8 cellular contexts compared by ENCODE assay signal in genomic region chr17:37609170-37610040, GRCh38. TPM values are rescaled to one million over a fixed set of nuclear protein-coding genes. Genes with fewer than 3 reads are reported as not detected.
DNase-seq lines count a peak whose midpoint lies in the region; ATAC-seq and TF ChIP-seq lines count a peak whose summit lies in the region.

Gene SYNRG, minus strand, starts transcription at chr17:37609418. Its CDS starts 63 bp downstream, at chr17:37609355.

- POLR2A ChIA-PET in activated CD4-positive, alpha-beta T cell treated with anti-CD3 and anti-CD28 coated beads, Interleukin-2, amount 10 ng/mL, durations not matched to agents 7 days and 5 days (lab: Charles Lee), result interaction anchor here (0.6 kb wide), 2 partner anchors 9 to 27 kb away, joined by 5 to 8 read pairs; no protein-coding TSS in a partner anchor

- H3K9me3 Mint-ChIP-seq in activated CD4-positive, alpha-beta T cell treated with anti-CD3 and anti-CD28 coated beads, Interleukin-2, amount 10 ng/mL, durations not matched to agents 7 days and 5 days, result no peaks in the 10 kb centered on the region

- peak within 1 kb of the TSS; percentile 74 for H3K4me3 Mint-ChIP-seq in activated CD4-positive, alpha-beta T cell treated with anti-CD3 and anti-CD28 coated beads, Interleukin-2, amount 10 ng/mL, durations not matched to agents 7 days and 5 days

- H3K4me1 ChIP-seq in BLaER1 treated with 17β-estradiol and CSF1 and Interleukin-3, amounts not matched to agents 10 nM and 100 nM, result peaks cover 28 to 43% (median 33%) of the 10 kb centered on the region in 10 experiments
- peaks cover 12 to 50% of the 10 kb centered on the region in 2 donors for H3K4me1 ChIP-seq in left lung

- peak within 1 kb of the TSS; percentile 76 to 98 (median 90) for H3K4me3 ChIP-seq in BLaER1 treated with 17β-estradiol and CSF1 and Interleukin-3, amounts not matched to agents 10 nM and 100 nM
- peak within 1 kb of the TSS; percentile 83 to 89 for H3K4me3 ChIP-seq in left lung

- peaks cover 39% of the 10 kb centered on the region for H3K4me1 Mint-ChIP-seq in activated CD4-positive, alpha-beta T cell treated with anti-CD3 and anti-CD28 coated beads, Interleukin-2, amount 10 ng/mL, durations not matched to agents 7 days and 5 days

- ATAC-seq in GM19328 (IDR thresholded peaks at IDR 0.05; ENCODE audit: unreplicated experiment) (peak; percentile 82), HG03520 (IDR thresholded peaks at IDR 0.05; ENCODE audit: unreplicated experiment) (peak; percentile 76), left lung (peak; percentile 99)

- peak within 1 kb of the TSS; percentile 91 to 99 (median 96) for H3K27ac ChIP-seq in BLaER1 treated with 17β-estradiol and CSF1 and Interleukin-3, amounts not matched to agents 10 nM and 100 nM
- peak within 1 kb of the TSS; percentile 88 to 94 for H3K27ac ChIP-seq in left lung

- CTCF ChIA-PET in activated CD4-positive, alpha-beta T cell treated with anti-CD3 and anti-CD28 coated beads, Interleukin-2, amount 10 ng/mL, durations not matched to agents 7 days and 5 days (lab: Charles Lee), result interaction anchor here (0.6 to 3.1 kb wide), 10 partner anchors 9 to 854 kb away, joined by 3 to 15 read pairs (median 4); no protein-coding TSS in a partner anchor

- peaks cover 0 to 34% (median 0%) of the 10 kb centered on the region in 11 experiments; a peak in 7 of 22 replicates for H4K20me1 ChIP-seq in BLaER1 treated with 17β-estradiol and CSF1 and Interleukin-3, amounts not matched to agents 10 nM and 100 nM

- no peaks in the 10 kb centered on the region for H3K27me3 ChIP-seq in BLaER1 treated with 17β-estradiol and CSF1 and Interleukin-3, amounts not matched to agents 10 nM and 100 nM
- H3K27me3 ChIP-seq in left lung, result no peaks in the 10 kb centered on the region

- H3K27me3 Mint-ChIP-seq in activated CD4-positive, alpha-beta T cell treated with anti-CD3 and anti-CD28 coated beads, Interleukin-2, amount 10 ng/mL, durations not matched to agents 7 days and 5 days, result no peaks in the 10 kb centered on the region

- peaks cover 32% of the 10 kb centered on the region for H3K36me3 Mint-ChIP-seq in activated CD4-positive, alpha-beta T cell treated with anti-CD3 and anti-CD28 coated beads, Interleukin-2, amount 10 ng/mL, durations not matched to agents 7 days and 5 days (ENCODE audit: low read depth)

- H3K9ac ChIP-seq in BLaER1 treated with 17β-estradiol and CSF1 and Interleukin-3, amounts not matched to agents 10 nM and 100 nM, result peak within 1 kb of the TSS; percentile 93 to 98 (median 96)

- TF ChIP-seq CTCF in left lung (IDR thresholded peaks at IDR 0.05), result peak; percentile 20 to 48

- H3K27ac Mint-ChIP-seq in activated CD4-positive, alpha-beta T cell treated with anti-CD3 and anti-CD28 coated beads, Interleukin-2, amount 10 ng/mL, durations not matched to agents 7 days and 5 days, result peak within 1 kb of the TSS; percentile 88

- peak; percentile 90 for DNase-seq in NCI-H526 treated with DMSO at 0.1 percent for 48 hours (lab: John Stamatoyannopoulos, UW)
- peak; percentile 93 for DNase-seq in activated CD4-positive, alpha-beta T cell treated with anti-CD3 and anti-CD28 coated beads, Interleukin-2, amount 10 ng/mL, durations not matched to agents 7 days and 5 days
- DNase-seq in dedifferentiated amniotic fluid mesenchymal stem cell (ENCODE audit: extremely low spot score), result peak; percentile 88
- DNase-seq in left lung, result peak; percentile 96 to 98
- DNase-seq in stimulated activated CD4-positive, alpha-beta T cell treated with anti-CD3 and anti-CD28 coated beads, Interleukin-2, amount 100 ng/mL, for 48 hours, result peak; percentile 87 to 89

- peak within 1 kb of the TSS; percentile 82 to 100 (median 92) for H3K4me2 ChIP-seq in BLaER1 treated with 17β-estradiol and CSF1 and Interleukin-3, amounts not matched to agents 10 nM and 100 nM

- peaks cover 0 to 10% (median 6%) of the 10 kb centered on the region in 11 experiments; a peak in 17 of 22 replicates for H3K9me3 ChIP-seq in BLaER1 treated with 17β-estradiol and CSF1 and Interleukin-3, amounts not matched to agents 10 nM and 100 nM (replicated peaks in 1 of 11)
- no peaks in the 10 kb centered on the region for H3K9me3 ChIP-seq in left lung

- intact Hi-C loops in left lung (cut with DNase I), result no loop called here

- peaks cover 32 to 45% (median 39%) of the 10 kb centered on the region in 11 experiments for H3K36me3 ChIP-seq in BLaER1 treated with 17β-estradiol and CSF1 and Interleukin-3, amounts not matched to agents 10 nM and 100 nM
- H3K36me3 ChIP-seq in left lung, result peaks cover 0 to 23% of the 10 kb centered on the region in 2 donors

RNA-seq across cellular contexts. Expression of gene SYNRG, which starts in this region (rescaled TPM):
- 100 to 1,000 TPM; 106 to 111 TPM for total RNA-seq in activated CD4-positive, alpha-beta T cell treated with anti-CD3 and anti-CD28 coated beads, Interleukin-2, amount 10 ng/mL, durations not matched to agents 7 days and 5 days
- total RNA-seq in left lung, result 10 to 100 TPM; 38.6 to 41.2 TPM

Comparison
In these comparisons a context has a peak if more than half of its experiments do, and no peak if none do; other contexts are left out.
1. Peak in every context shown above with its lines: DNase-seq, ATAC-seq, H3K4me3 ChIP-seq and H3K27ac ChIP-seq.